ENCODE assay signal across 17 cellular contexts in the genomic region with DNA sequence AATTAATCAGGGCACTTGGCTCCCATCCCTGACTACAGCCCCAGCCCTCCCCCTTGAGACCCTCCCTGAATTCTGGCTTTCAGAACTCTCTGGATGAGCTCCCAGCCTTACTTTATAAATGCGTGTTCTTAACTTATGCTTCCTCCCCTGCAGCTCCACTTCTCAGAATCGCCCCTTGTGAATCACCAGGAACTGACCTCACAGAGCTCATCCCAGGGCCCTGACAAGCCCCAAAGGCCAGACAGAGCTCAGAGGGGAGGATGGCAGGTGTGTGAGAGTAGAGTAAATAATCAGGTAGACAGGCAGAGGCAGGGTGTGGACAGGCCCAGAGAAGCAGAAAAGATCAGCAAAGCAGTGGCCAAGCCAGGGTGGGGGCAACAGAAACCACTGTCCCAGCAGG.
DNase-seq lines count a peak whose midpoint lies in the region; ATAC-seq, FAIRE-seq and TF ChIP-seq lines count a peak whose summit lies in the region.
"Had no signal": no experiment of that assay in that cellular context is flagged by ENCODE, and none has a peak within 500 bp of the region (broad histone marks: within the 10 kb centered on the region; RNA-seq: fewer than 3 reads in every experiment).

No MANE protein-coding gene starts in this region.

- H2BK15ac ChIP-seq in H9 (ENCODE audit: low read depth, low read length), result no peak overlapping the region

- H3K27me3 Mint-ChIP-seq in H9 (ENCODE audit: low read depth) (no peaks in the 10 kb centered on the region), natural killer cell (ENCODE audit: low read depth in 2 of 2) (no peaks in the 10 kb centered on the region)
- no peaks in the 10 kb centered on the region for H3K27me3 Mint-ChIP-seq in activated naive CD8-positive, alpha-beta T cell treated with anti-CD3 and anti-CD28 coated beads, Interleukin-2, amount 10 ng/mL, durations not matched to agents 7 days and 5 days

- no peaks in the 10 kb centered on the region; the same call in 1 of the 2 replicates for H3K79me2 ChIP-seq in H9 (ENCODE audit: insufficient read depth, low read length)

- peaks cover 2% of the 10 kb centered on the region; the same call in 1 of the 2 replicates for H3K4me1 ChIP-seq in H9 (ENCODE audit: insufficient read depth, low read length)
- H3K4me1 ChIP-seq in vagina, result peaks cover 11% of the 10 kb centered on the region

- H2AK5ac ChIP-seq in H9 (ENCODE audit: insufficient read length, low read length), result no peak overlapping the region

- POLR2A ChIA-PET in activated naive CD8-positive, alpha-beta T cell treated with anti-CD3 and anti-CD28 coated beads, Interleukin-2, amount 10 ng/mL, durations not matched to agents 7 days and 5 days (lab: Charles Lee), result interaction anchor here (0.6 to 1.3 kb wide), 4 partner anchors 25 to 225 kb away, joined by 3 to 7 read pairs (median 3); no protein-coding TSS in a partner anchor
- POLR2A ChIA-PET in HEK293T (lab: Yijun Ruan, JAX), result interaction anchor here (1.1 kb wide), 1 partner anchor 10 kb away, joined by 3 read pairs; no protein-coding TSS in a partner anchor

- H3K4me3 ChIP-seq in vagina, result no peak overlapping the region
- H3K4me3 ChIP-seq: thoracic aorta had no signal

- no peak overlapping the region for H2BK20ac ChIP-seq in H9 (ENCODE audit: low read depth, low read length, poor library complexity, severe bottlenecking)

- H3K9me3 ChIP-seq in H9 (ENCODE audit: control insufficient read depth, low read depth, low read length), result no peaks in the 10 kb centered on the region
- H3K9me3 ChIP-seq in vagina, result no peaks in the 10 kb centered on the region
- H3K9me3 ChIP-seq: thoracic aorta had no signal

- H3K4me2 ChIP-seq in H9 (ENCODE audit: insufficient read depth, insufficient read length, low read length), result no peak overlapping the region

- H2AFZ ChIP-seq in H9 (ENCODE audit: low read length), result no peak overlapping the region

- H4K20me1 ChIP-seq in H9 (ENCODE audit: control insufficient read depth, insufficient read depth, insufficient read length), result no peaks in the 10 kb centered on the region

- H3K27ac ChIP-seq in H9 (ENCODE audit: insufficient read length, low read depth, low read length) (no peak overlapping the region), vagina (no peak overlapping the region)
- H3K27ac ChIP-seq: WERI-Rb-1 had no signal

- H4K8ac ChIP-seq in H9 (replicated peaks; ENCODE audit: insufficient read length, low read depth, low read length), result no peak overlapping the region

- H3K9ac ChIP-seq in H9 (ENCODE audit: extremely low read depth, insufficient read length, low read length), result no peak overlapping the region

- no peak for DNase-seq in activated CD4-positive, CD25-positive, alpha-beta regulatory T cell (lab: John Stamatoyannopoulos, UW)
- DNase-seq in H9, result no peak
- no peak for DNase-seq in activated naive CD8-positive, alpha-beta T cell treated with anti-CD3 and anti-CD28 coated beads, Interleukin-2, amount 10 ng/mL, durations not matched to agents 7 days and 5 days
- DNase-seq in natural killer cell, result no peak
- DNase-seq in HEK293T (ENCODE audit: extremely low spot score), result no peak
- DNase-seq in vagina (ENCODE audit: extremely low spot score in 2 of 2), result no peak
- DNase-seq in frontal cortex (ENCODE audit: low spot score in 2 of 2), result no peak
- DNase-seq: ACHN; anterior cingulate cortex; NCI-H187; NCI-H446 treated with DMSO at 0.1 percent for 48 hours; stimulated activated CD4-positive, alpha-beta T cell treated with anti-CD3 and anti-CD28 coated beads, Interleukin-1b, Interleukin-23, amount 100 ng/mL, for 48 hours; WERI-Rb-1 had no signal

- H3K27ac Mint-ChIP-seq in H9 (peak overlapping the region; percentile 72 to 82 (median 75); a peak in 6 of 7 replicates), natural killer cell (peak overlapping the region; percentile 39 to 78)
- H3K27ac Mint-ChIP-seq in activated naive CD8-positive, alpha-beta T cell treated with anti-CD3 and anti-CD28 coated beads, Interleukin-2, amount 10 ng/mL, durations not matched to agents 7 days and 5 days, result peak overlapping the region; percentile 85

- ATAC-seq in activated CD4-positive, CD25-positive, alpha-beta regulatory T cell treated with anti-CD3 and anti-CD28 coated beads, Interleukin-2, amount 50 U/mL, for 24 hours, result peak; percentile 38 to 49
- peak; percentile 88 for ATAC-seq in activated naive CD8-positive, alpha-beta T cell treated with anti-CD3 and anti-CD28 coated beads, Interleukin-2, amount 10 ng/mL, durations not matched to agents 7 days and 5 days (ENCODE audit: low read depth)
- no peak for ATAC-seq in natural killer cell
- ATAC-seq: Panc1 had no signal

- no peak overlapping the region for H3K23ac ChIP-seq in H9 (ENCODE audit: insufficient read length, low read depth, low read length)

- no peak overlapping the region for H2BK120ac ChIP-seq in H9 (ENCODE audit: low read depth, low read length, poor library complexity, severe bottlenecking)

- peaks cover 6 to 31% (median 13%) of the 10 kb centered on the region in 3 experiments; a peak in 6 of 7 replicates for H3K36me3 Mint-ChIP-seq in H9 (ENCODE audit: insufficient read depth in 1 of 3, low read depth in 3 of 3)
- peaks cover 22% of the 10 kb centered on the region for H3K36me3 Mint-ChIP-seq in activated naive CD8-positive, alpha-beta T cell treated with anti-CD3 and anti-CD28 coated beads, Interleukin-2, amount 10 ng/mL, durations not matched to agents 7 days and 5 days
- no peaks in the 10 kb centered on the region for H3K36me3 Mint-ChIP-seq in natural killer cell

- no peak overlapping the region for H3T11ph ChIP-seq in H9 (ENCODE audit: low read length)

- WGBS in H9 (ENCODE audit: extremely low coverage, insufficient read length, low lambda C conversion rate), result no CpG with 5 or more reads among the region's 2 CpGs

- no peak for TF ChIP-seq POLR2A in vagina (IDR thresholded peaks at IDR 0.05)

- no peaks in the 10 kb centered on the region for H3K79me1 ChIP-seq in H9 (ENCODE audit: insufficient read depth, low read depth, low read length, poor library complexity, severe bottlenecking)

- H3K4me1 Mint-ChIP-seq in H9 (peaks cover 30 to 37% of the 10 kb centered on the region in 2 experiments), natural killer cell (peaks cover 33 to 44% of the 10 kb centered on the region in 2 donors)
- H3K4me1 Mint-ChIP-seq in activated naive CD8-positive, alpha-beta T cell treated with anti-CD3 and anti-CD28 coated beads, Interleukin-2, amount 10 ng/mL, durations not matched to agents 7 days and 5 days, result peaks cover 14% of the 10 kb centered on the region

- H2BK12ac ChIP-seq in H9 (ENCODE audit: insufficient read length, low read depth, low read length), result no peak overlapping the region

- H3K4me3 Mint-ChIP-seq in H9, result no peak overlapping the region
- peak overlapping the region; percentile 56 for H3K4me3 Mint-ChIP-seq in activated naive CD8-positive, alpha-beta T cell treated with anti-CD3 and anti-CD28 coated beads, Interleukin-2, amount 10 ng/mL, durations not matched to agents 7 days and 5 days
- H3K4me3 Mint-ChIP-seq in natural killer cell, result no peak overlapping the region
- H3K4me3 Mint-ChIP-seq: nephron had no signal

- no peaks in the 10 kb centered on the region for H3K9me3 Mint-ChIP-seq in H9
- no peaks in the 10 kb centered on the region for H3K9me3 Mint-ChIP-seq in activated naive CD8-positive, alpha-beta T cell treated with anti-CD3 and anti-CD28 coated beads, Interleukin-2, amount 10 ng/mL, durations not matched to agents 7 days and 5 days
- no peaks in the 10 kb centered on the region for H3K9me3 Mint-ChIP-seq in natural killer cell
- H3K9me3 Mint-ChIP-seq: nephron had no signal

- no peak for TF ChIP-seq CTCF in H9 (conservative IDR thresholded peaks at IDR 0.05)
- no peak for TF ChIP-seq CTCF in natural killer cell (IDR thresholded peaks at IDR 0.05)
- no peak for TF ChIP-seq CTCF in vagina (IDR thresholded peaks at IDR 0.05)

- intact Hi-C loops in natural killer cell (cut with micrococcal nuclease) (no loop called here), vagina (cut with DNase I) (no loop called here)

- H3K27me3 ChIP-seq in H9 (ENCODE audit: insufficient read depth, low read length) (no peaks in the 10 kb centered on the region), vagina (no peaks in the 10 kb centered on the region)

- no peaks in the 10 kb centered on the region for H3K23me2 ChIP-seq in H9 (ENCODE audit: insufficient read length, low read depth, low read length, poor library complexity, severe bottlenecking)

- H3K36me3 ChIP-seq in vagina, result no peaks in the 10 kb centered on the region
- H3K36me3 ChIP-seq: thoracic aorta, WERI-Rb-1 had no signal

- no peak overlapping the region for H2BK5ac ChIP-seq in H9 (ENCODE audit: insufficient read length, low read length)

- H3K56ac ChIP-seq in H9 (ENCODE audit: insufficient read length, low read depth, low read length), result no peak overlapping the region

- no peak for FAIRE-seq in frontal cortex (lab: Jason Lieb, UNC)

- H3K18ac ChIP-seq in H9 (ENCODE audit: insufficient read length, low read depth, low read length), result no peak overlapping the region

- no peak overlapping the region for H4K5ac ChIP-seq in H9 (ENCODE audit: insufficient read length, low read depth, low read length)

- no peak overlapping the region for H4K91ac ChIP-seq in H9 (ENCODE audit: insufficient read length, low read depth, low read length)

- no peak overlapping the region for H3K4ac ChIP-seq in H9 (ENCODE audit: low read depth, low read length)

- H3K14ac ChIP-seq in H9 (ENCODE audit: insufficient read depth, low read length), result no peak overlapping the region

- CTCF ChIA-PET in HEK293T (lab: Yijun Ruan, JAX), result no interaction called here

TF ChIP-seq in HEK293T, 16 proteins besides CTCF, POLR2A, EP300 and RAD21:
- TF ChIP-seq FOXM1 (IDR thresholded peaks at IDR 0.05; ENCODE audit: borderline replicate concordance), result no peak
- TF ChIP-seq L3MBTL2 (conservative IDR thresholded peaks at IDR 0.05), result no peak
- TF ChIP-seq BHLHE40 (IDR thresholded peaks at IDR 0.05; ENCODE audit: borderline replicate concordance), result no peak
- no peak for TF ChIP-seq NFRKB (IDR thresholded peaks at IDR 0.05)
- TF ChIP-seq, protein P1, sequence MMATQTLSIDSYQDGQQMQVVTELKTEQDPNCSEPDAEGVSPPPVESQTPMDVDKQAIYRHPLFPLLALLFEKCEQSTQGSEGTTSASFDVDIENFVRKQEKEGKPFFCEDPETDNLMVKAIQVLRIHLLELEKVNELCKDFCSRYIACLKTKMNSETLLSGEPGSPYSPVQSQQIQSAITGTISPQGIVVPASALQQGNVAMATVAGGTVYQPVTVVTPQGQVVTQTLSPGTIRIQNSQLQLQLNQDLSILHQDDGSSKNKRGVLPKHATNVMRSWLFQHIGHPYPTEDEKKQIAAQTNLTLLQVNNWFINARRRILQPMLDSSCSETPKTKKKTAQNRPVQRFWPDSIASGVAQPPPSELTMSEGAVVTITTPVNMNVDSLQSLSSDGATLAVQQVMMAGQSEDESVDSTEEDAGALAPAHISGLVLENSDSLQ (IDR thresholded peaks at IDR 0.05), result no peak
TF ChIP-seq in HEK293T: peak in this region for 0.

Comparison
In these comparisons a context has a peak if more than half of its experiments do, and no peak if none do; other contexts are left out.
1. ATAC-seq: peak in activated CD4-positive, CD25-positive, alpha-beta regulatory T cell treated with anti-CD3 and anti-CD28 coated beads, Interleukin-2, amount 50 U/mL, for 24 hours (2 of 2) and activated naive CD8-positive, alpha-beta T cell treated with anti-CD3 and anti-CD28 coated beads, Interleukin-2, amount 10 ng/mL, durations not matched to agents 7 days and 5 days (single experiment); none in natural killer cell (0 of 3).
2. Peak in every context shown above with its lines, with median percentiles within 50 percentile points of each other: H3K27ac Mint-ChIP-seq.